10 cellular contexts compared by ENCODE assay signal in the genomic region with DNA sequence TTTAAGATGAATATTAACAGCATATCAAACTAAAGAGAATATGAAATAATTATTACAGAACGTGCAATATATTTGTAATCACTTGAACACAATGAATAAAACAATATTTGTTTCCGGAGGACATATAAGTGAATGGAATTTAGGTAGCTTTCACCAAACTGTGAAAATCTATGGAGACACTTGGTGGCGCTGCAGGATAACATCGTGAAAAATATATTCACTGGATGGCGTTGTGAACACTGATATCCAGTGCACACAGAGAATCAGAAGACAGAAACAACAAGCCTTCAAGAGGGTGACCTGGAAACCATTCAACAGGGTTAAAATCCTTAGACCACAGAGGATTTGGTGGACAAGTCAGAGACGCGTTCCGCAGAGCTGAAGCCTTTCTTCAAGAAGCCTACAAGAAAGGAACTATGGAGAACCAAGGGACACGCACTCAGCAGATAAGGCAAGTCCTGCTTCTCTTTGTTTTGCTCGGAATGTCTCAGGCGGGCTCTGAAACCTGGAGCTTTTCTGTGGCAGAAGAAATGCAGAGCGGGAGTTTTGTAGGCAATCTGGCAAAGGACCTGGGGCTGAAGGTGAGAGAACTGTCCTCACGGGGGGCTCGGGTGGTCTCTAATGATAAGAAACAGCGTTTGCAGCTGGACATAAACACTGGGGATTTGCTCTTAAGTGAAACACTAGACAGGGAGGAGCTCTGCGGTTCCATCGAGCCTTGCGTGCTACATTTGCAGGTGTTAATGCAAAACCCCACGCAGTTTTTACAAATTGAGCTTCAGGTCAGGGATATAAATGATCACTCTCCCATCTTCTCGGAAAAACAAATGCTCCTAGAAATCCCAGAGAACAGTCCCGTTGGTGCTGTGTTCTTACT. TPM values are rescaled to one million over a fixed set of nuclear protein-coding genes. Genes with fewer than 3 reads are reported as not detected.
DNase-seq lines count a peak whose midpoint lies in the region; ATAC-seq and TF ChIP-seq lines count a peak whose summit lies in the region.
"Had no signal": no experiment of that assay in that cellular context is flagged by ENCODE, and none has a peak within 500 bp of the region (broad histone marks: within the 10 kb centered on the region; RNA-seq: fewer than 3 reads in every experiment).

A gene (plus strand): TSS at position 269 of the 877 bp plus-strand sequence. CDS start 148 bp downstream, at position 417.

- H3K79me2 ChIP-seq in parathyroid adenoma: no peaks in the 10 kb centered on the region

- H3K4me1 Mint-ChIP-seq in WTC11: peaks cover 7% of the 10 kb centered on the region
- H3K4me1 Mint-ChIP-seq: immature natural killer cell had no signal

- H3K27me3 ChIP-seq in GM06990 (replicated peaks; ENCODE audit: control insufficient read depth, insufficient read depth, low read length) (no peaks in the 10 kb centered on the region), parathyroid adenoma (ENCODE audit: control insufficient read depth, insufficient read depth, low read length) (no peaks in the 10 kb centered on the region)
- H3K27me3 ChIP-seq: brain microvascular endothelial cell had no signal

- peak within 1 kb of the TSS; percentile 83 for H2AFZ ChIP-seq in parathyroid adenoma

- CTCF ChIA-PET in WTC11 (lab: Charles Lee): interaction anchor here (0.6 to 2.4 kb wide), 44 partner anchors 9 to 368 kb away, joined by 3 to 29 read pairs (median 5); a partner anchor contains a TSS

- DNase-seq in GM06990 (ENCODE audit: extremely low read depth, insufficient read length) (no peak), NCI-H187 (lab: John Stamatoyannopoulos, UW) (peak; percentile 38 to 78), WTC11 (ENCODE audit: low spot score) (no peak)
- DNase-seq in stimulated activated CD4-positive, alpha-beta T cell treated with anti-CD3 and anti-CD28 coated beads, Interleukin-4, amount 100 ng/mL, for 1 hour: no peak
- DNase-seq in activated effector memory CD4-positive, alpha-beta T cell treated with anti-CD3 and anti-CD28 coated beads, Interleukin-2, amount 50 U/mL, for 16 hours: no peak
- DNase-seq: brain microvascular endothelial cell, immature natural killer cell, T1000 had no signal

- no peaks in the 10 kb centered on the region for H3K4me1 ChIP-seq in parathyroid adenoma

- H3K4me3 ChIP-seq in GM06990 (replicated peaks; ENCODE audit: low read depth, low read length) (no peak within 1 kb of the TSS), parathyroid adenoma (ENCODE audit: low read depth, low read length) (peak within 1 kb of the TSS; percentile 59)

- peak within 1 kb of the TSS; percentile 24 for H3K4me3 Mint-ChIP-seq in WTC11
- H3K4me3 Mint-ChIP-seq: immature natural killer cell had no signal

- no peak within 1 kb of the TSS for H3K27ac Mint-ChIP-seq in WTC11
- H3K27ac Mint-ChIP-seq: immature natural killer cell had no signal

- H3K27ac ChIP-seq in parathyroid adenoma: peak within 1 kb of the TSS; percentile 82
- H3K27ac ChIP-seq: brain microvascular endothelial cell had no signal

- no peak within 1 kb of the TSS for H3K9ac ChIP-seq in parathyroid adenoma

- POLR2A ChIA-PET in WTC11 (lab: Charles Lee): no interaction called here

- peak; percentile 67 for ATAC-seq in WTC11
- no peak for ATAC-seq in GM21717 (IDR thresholded peaks at IDR 0.05; ENCODE audit: unreplicated experiment)

- H3K9me3 Mint-ChIP-seq in WTC11: peaks cover 27% of the 10 kb centered on the region

- H3K36me3 Mint-ChIP-seq in WTC11: peaks cover 19% of the 10 kb centered on the region

- no peaks in the 10 kb centered on the region for H3K9me3 ChIP-seq in parathyroid adenoma (ENCODE audit: control insufficient read depth, low read length)

- TF ChIP-seq CTCF in GM06990 (IDR thresholded peaks at IDR 0.05; ENCODE audit: insufficient read depth, low read length, poor library complexity, severe bottlenecking) (peak; percentile 5), WTC11 (IDR thresholded peaks at IDR 0.05) (peak; percentile 32; the same call in 1 of the 2 replicates), parathyroid adenoma (IDR thresholded peaks at IDR 0.05) (peak; percentile 47)

- H3K27me3 Mint-ChIP-seq in WTC11 (ENCODE audit: low read depth): no peaks in the 10 kb centered on the region; the same call in 1 of the 2 replicates

- H3K36me3 ChIP-seq in GM06990 (ENCODE audit: control insufficient read depth, insufficient read depth, low read length): no peaks in the 10 kb centered on the region
- no peaks in the 10 kb centered on the region for H3K36me3 ChIP-seq in parathyroid adenoma (ENCODE audit: control insufficient read depth, insufficient read depth, low read length)
- H3K36me3 ChIP-seq: brain microvascular endothelial cell had no signal

- H3K4me2 ChIP-seq in parathyroid adenoma (ENCODE audit: low read length): peak within 1 kb of the TSS; percentile 14

TF ChIP-seq in WTC11, 78 proteins besides CTCF, POLR2A, EP300 and RAD21 (continues in another document):
- TF ChIP-seq SOX15 (CRISPR knock-in tag; IDR thresholded peaks at IDR 0.05): no peak
- TF ChIP-seq, protein P1, sequence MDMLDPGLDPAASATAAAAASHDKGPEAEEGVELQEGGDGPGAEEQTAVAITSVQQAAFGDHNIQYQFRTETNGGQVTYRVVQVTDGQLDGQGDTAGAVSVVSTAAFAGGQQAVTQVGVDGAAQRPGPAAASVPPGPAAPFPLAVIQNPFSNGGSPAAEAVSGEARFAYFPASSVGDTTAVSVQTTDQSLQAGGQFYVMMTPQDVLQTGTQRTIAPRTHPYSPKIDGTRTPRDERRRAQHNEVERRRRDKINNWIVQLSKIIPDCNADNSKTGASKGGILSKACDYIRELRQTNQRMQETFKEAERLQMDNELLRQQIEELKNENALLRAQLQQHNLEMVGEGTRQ (CRISPR knock-in tag; IDR thresholded peaks at IDR 0.05): no peak
- no peak for TF ChIP-seq GTF2I (CRISPR knock-in tag; conservative IDR thresholded peaks at IDR 0.05)
- TF ChIP-seq, protein P2, sequence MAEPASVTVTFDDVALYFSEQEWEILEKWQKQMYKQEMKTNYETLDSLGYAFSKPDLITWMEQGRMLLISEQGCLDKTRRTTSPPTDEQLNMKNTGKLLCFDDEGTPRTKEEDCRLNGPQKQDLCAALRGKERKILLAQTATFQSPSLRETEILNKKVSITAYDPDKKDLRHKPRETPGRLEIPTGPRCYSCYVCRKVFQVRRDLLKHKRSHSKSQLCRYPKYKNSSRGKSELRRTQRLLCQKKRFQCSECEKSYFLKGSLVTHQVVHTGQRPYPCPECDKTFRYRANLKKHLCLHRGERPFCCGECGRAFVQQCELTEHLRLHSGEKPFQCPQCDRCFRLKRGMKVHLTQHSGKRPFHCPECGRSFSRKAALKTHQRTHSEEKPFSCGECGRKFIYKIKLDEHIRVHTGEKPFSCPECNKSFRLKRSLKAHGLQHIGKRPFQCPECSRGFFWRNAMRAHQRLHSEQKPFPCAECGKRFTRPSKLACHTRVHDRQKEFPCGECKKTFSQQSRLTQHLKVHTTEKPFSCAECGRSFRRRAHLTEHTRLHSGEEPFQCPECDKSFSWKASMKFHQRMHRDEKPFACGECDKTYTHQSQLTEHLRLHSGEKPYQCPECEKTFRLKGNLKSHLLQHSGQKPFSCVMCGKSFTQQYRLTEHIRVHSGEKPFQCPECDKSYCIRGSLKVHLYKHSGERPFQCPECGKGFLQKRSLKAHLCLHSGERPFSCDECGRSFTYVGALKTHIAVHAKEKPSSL (CRISPR knock-in tag; conservative IDR thresholded peaks at IDR 0.05): no peak
- no peak for TF ChIP-seq NR1H2 (CRISPR knock-in tag; IDR thresholded peaks at IDR 0.05)
- TF ChIP-seq, protein P3, sequence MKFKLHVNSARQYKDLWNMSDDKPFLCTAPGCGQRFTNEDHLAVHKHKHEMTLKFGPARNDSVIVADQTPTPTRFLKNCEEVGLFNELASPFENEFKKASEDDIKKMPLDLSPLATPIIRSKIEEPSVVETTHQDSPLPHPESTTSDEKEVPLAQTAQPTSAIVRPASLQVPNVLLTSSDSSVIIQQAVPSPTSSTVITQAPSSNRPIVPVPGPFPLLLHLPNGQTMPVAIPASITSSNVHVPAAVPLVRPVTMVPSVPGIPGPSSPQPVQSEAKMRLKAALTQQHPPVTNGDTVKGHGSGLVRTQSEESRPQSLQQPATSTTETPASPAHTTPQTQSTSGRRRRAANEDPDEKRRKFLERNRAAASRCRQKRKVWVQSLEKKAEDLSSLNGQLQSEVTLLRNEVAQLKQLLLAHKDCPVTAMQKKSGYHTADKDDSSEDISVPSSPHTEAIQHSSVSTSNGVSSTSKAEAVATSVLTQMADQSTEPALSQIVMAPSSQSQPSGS (CRISPR knock-in tag; IDR thresholded peaks at IDR 0.05; ENCODE audit: borderline replicate concordance, low read depth): no peak
- TF ChIP-seq MYBL2 (CRISPR knock-in tag; IDR thresholded peaks at IDR 0.05): no peak
- no peak for TF ChIP-seq EMX1 (CRISPR knock-in tag; IDR thresholded peaks at IDR 0.05)
- TF ChIP-seq, protein P4, sequence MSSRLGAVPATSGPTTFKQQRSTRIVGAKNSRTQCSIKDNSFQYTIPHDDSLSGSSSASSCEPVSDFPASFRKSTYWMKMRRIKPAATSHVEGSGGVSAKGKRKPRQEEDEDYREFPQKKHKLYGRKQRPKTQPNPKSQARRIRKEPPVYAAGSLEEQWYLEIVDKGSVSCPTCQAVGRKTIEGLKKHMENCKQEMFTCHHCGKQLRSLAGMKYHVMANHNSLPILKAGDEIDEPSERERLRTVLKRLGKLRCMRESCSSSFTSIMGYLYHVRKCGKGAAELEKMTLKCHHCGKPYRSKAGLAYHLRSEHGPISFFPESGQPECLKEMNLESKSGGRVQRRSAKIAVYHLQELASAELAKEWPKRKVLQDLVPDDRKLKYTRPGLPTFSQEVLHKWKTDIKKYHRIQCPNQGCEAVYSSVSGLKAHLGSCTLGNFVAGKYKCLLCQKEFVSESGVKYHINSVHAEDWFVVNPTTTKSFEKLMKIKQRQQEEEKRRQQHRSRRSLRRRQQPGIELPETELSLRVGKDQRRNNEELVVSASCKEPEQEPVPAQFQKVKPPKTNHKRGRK (CRISPR knock-in tag; IDR thresholded peaks at IDR 0.05; ENCODE audit: borderline replicate concordance): no peak
- no peak for TF ChIP-seq TP53 (CRISPR knock-in tag; IDR thresholded peaks at IDR 0.05)
- TF ChIP-seq ATF1 (CRISPR knock-in tag; IDR thresholded peaks at IDR 0.05): no peak
- TF ChIP-seq, protein P5, sequence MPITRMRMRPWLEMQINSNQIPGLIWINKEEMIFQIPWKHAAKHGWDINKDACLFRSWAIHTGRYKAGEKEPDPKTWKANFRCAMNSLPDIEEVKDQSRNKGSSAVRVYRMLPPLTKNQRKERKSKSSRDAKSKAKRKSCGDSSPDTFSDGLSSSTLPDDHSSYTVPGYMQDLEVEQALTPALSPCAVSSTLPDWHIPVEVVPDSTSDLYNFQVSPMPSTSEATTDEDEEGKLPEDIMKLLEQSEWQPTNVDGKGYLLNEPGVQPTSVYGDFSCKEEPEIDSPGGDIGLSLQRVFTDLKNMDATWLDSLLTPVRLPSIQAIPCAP (CRISPR knock-in tag; IDR thresholded peaks at IDR 0.05): no peak
- no peak for TF ChIP-seq OVOL2 (CRISPR knock-in tag; IDR thresholded peaks at IDR 0.05; ENCODE audit: borderline replicate concordance)

RNA-seq across cellular contexts. Expression of the gene that starts here (rescaled TPM):
- total RNA-seq in WTC11 (2021): 0.61 to 1.2 TPM (median 0.92 TPM) in 3 replicates

Comparison
In these comparisons a context has a peak if more than half of its experiments do, and no peak if none do; other contexts are left out.
1. DNase-seq: peak in NCI-H187 (2 of 2); none in GM06990 (single experiment), WTC11 (single experiment), stimulated activated CD4-positive, alpha-beta T cell treated with anti-CD3 and anti-CD28 coated beads, Interleukin-4, amount 100 ng/mL, for 1 hour (single experiment) and activated effector memory CD4-positive, alpha-beta T cell treated with anti-CD3 and anti-CD28 coated beads, Interleukin-2, amount 50 U/mL, for 16 hours (single experiment).
2. Peak in every context shown above with its lines, with median percentiles within 50 percentile points of each other: CTCF ChIP-seq.